Comparison of ENCODE assay signal across 8 cellular contexts in genomic region chr5:42912184-42912766, GRCh38.
DNase-seq lines count a peak whose midpoint lies in the region; ATAC-seq and TF ChIP-seq lines count a peak whose summit lies in the region.

No MANE protein-coding gene starts in this region.

- H3K9ac ChIP-seq in H9 (ENCODE audit: extremely low read depth, insufficient read length, low read length) (no peak overlapping the region), OCI-LY3 (ENCODE audit: low read length) (no peak overlapping the region), adipocyte (ENCODE audit: low read length) (no peak overlapping the region), mesenchymal stem cell (ENCODE audit: low read length) (no peak overlapping the region)

- H3T11ph ChIP-seq in H9 (ENCODE audit: low read length) = no peak overlapping the region

- H4K8ac ChIP-seq in H9 (replicated peaks; ENCODE audit: insufficient read length, low read depth, low read length) = no peak overlapping the region
- H4K8ac ChIP-seq in mesenchymal stem cell (ENCODE audit: low read length) = no peak overlapping the region

- H3K14ac ChIP-seq in H9 (ENCODE audit: insufficient read depth, low read length) (no peak overlapping the region), mesenchymal stem cell (ENCODE audit: low read length in 2 of 2) (no peak overlapping the region)

- H4K5ac ChIP-seq in H9 (ENCODE audit: insufficient read length, low read depth, low read length) = no peak overlapping the region

- H3K4me3 Mint-ChIP-seq in CD14-positive monocyte = no peak overlapping the region
- no peak overlapping the region for H3K4me3 Mint-ChIP-seq in H9
- no peak overlapping the region for H3K4me3 Mint-ChIP-seq in stimulated activated memory B cell treated with anti-CD40 and anti-IgM and Interleukin-4, amounts not matched to agents 10 μg/mL and 1 μg/mL and 100 μg/mL, for 72 hours

- H3K23me2 ChIP-seq in H9 (ENCODE audit: insufficient read length, low read depth, low read length, poor library complexity, severe bottlenecking) = peaks cover 4% of the 10 kb centered on the region

- H4K91ac ChIP-seq in H9 (ENCODE audit: insufficient read length, low read depth, low read length) (no peak overlapping the region), mesenchymal stem cell (ENCODE audit: low read length) (no peak overlapping the region)

- no peak overlapping the region for H2BK12ac ChIP-seq in H9 (ENCODE audit: insufficient read length, low read depth, low read length)
- H2BK12ac ChIP-seq in mesenchymal stem cell (ENCODE audit: low read length in 2 of 2) = no peak overlapping the region

- H3K79me2 ChIP-seq in H9 (ENCODE audit: insufficient read depth, low read length) = no peaks in the 10 kb centered on the region
- H3K79me2 ChIP-seq in OCI-LY3 (ENCODE audit: low read length) = no peaks in the 10 kb centered on the region

- no peak overlapping the region for H3K56ac ChIP-seq in H9 (ENCODE audit: insufficient read length, low read depth, low read length)

- no peaks in the 10 kb centered on the region for H3K4me1 ChIP-seq in H9 (ENCODE audit: insufficient read depth, low read length)
- H3K4me1 ChIP-seq in OCI-LY3 (ENCODE audit: low read length) = peaks cover 12% of the 10 kb centered on the region
- H3K4me1 ChIP-seq in adipocyte (ENCODE audit: control insufficient read depth, insufficient read depth, low read length) = peaks cover 5% of the 10 kb centered on the region
- peaks cover 3% of the 10 kb centered on the region for H3K4me1 ChIP-seq in mesenchymal stem cell (ENCODE audit: control insufficient read depth, insufficient read depth, low read depth, low read length)

- no peak overlapping the region for H3K27ac ChIP-seq in H9 (ENCODE audit: insufficient read length, low read depth, low read length)
- no peak overlapping the region for H3K27ac ChIP-seq in OCI-LY3 (ENCODE audit: low read length)
- no peak overlapping the region for H3K27ac ChIP-seq in mesenchymal stem cell (ENCODE audit: low read length, poor library complexity, severe bottlenecking)

- H3K27ac Mint-ChIP-seq in CD14-positive monocyte (no peak overlapping the region), H9 (no peak overlapping the region)
- no peak overlapping the region for H3K27ac Mint-ChIP-seq in stimulated activated memory B cell treated with anti-CD40 and anti-IgM and Interleukin-4, amounts not matched to agents 10 μg/mL and 1 μg/mL and 100 μg/mL, for 72 hours

- no peak overlapping the region for H3K4ac ChIP-seq in H9 (ENCODE audit: low read depth, low read length)
- H3K4ac ChIP-seq in mesenchymal stem cell (ENCODE audit: low read depth in 1 of 2, low read length in 2 of 2) = no peak overlapping the region

- H3K4me3 ChIP-seq in OCI-LY3 (ENCODE audit: low read length) (no peak overlapping the region), adipocyte (ENCODE audit: low read length) (no peak overlapping the region), mesenchymal stem cell (ENCODE audit: insufficient read depth in 1 of 2, low read depth in 1 of 2, low read length in 2 of 2) (no peak overlapping the region)

- H2AFZ ChIP-seq in H9 (ENCODE audit: low read length) (no peak overlapping the region), OCI-LY3 (ENCODE audit: low read depth, low read length) (no peak overlapping the region), mesenchymal stem cell (ENCODE audit: low read depth, low read length) (no peak overlapping the region)

- no peak for DNase-seq in CD14-positive monocyte (ENCODE audit: low spot score)
- DNase-seq in H9 = no peak
- DNase-seq in adipocyte (ENCODE audit: low read depth) = peak; percentile 70
- peak; percentile 61 for DNase-seq in mesenchymal stem cell
- DNase-seq in GM20000 (ENCODE audit: low spot score) = no peak

- TF ChIP-seq CTCF in CD14-positive monocyte (IDR thresholded peaks at IDR 0.05) (peak; percentile 43), H9 (conservative IDR thresholded peaks at IDR 0.05) (peak; percentile 56; the same call in 2 of the 3 replicates), OCI-LY3 (IDR thresholded peaks at IDR 0.05; ENCODE audit: low read depth, low read length) (peak; percentile 35; the same call in 1 of the 2 replicates), GM20000 (IDR thresholded peaks at IDR 0.05; ENCODE audit: extremely low read depth, missing control alignments) (no peak)

- no peak overlapping the region for H3K4me2 ChIP-seq in H9 (ENCODE audit: insufficient read depth, insufficient read length, low read length)
- no peak overlapping the region for H3K4me2 ChIP-seq in OCI-LY3 (ENCODE audit: low read length)
- no peak overlapping the region for H3K4me2 ChIP-seq in mesenchymal stem cell (ENCODE audit: low read length, poor library complexity, severe bottlenecking)

- H3K27me3 ChIP-seq in H9 (ENCODE audit: insufficient read depth, low read length) = peaks cover 3% of the 10 kb centered on the region; the same call in 1 of the 2 replicates
- no peaks in the 10 kb centered on the region for H3K27me3 ChIP-seq in OCI-LY3 (ENCODE audit: low read depth, low read length)
- peaks cover 1% of the 10 kb centered on the region for H3K27me3 ChIP-seq in adipocyte (replicated peaks; ENCODE audit: control insufficient read depth, insufficient read depth, low read length)
- peaks cover 6 to 9% of the 10 kb centered on the region in 2 experiments for H3K27me3 ChIP-seq in mesenchymal stem cell (ENCODE audit: control insufficient read depth in 1 of 2, insufficient read depth in 1 of 2, low read length in 2 of 2)

- H3K79me1 ChIP-seq in H9 (ENCODE audit: insufficient read depth, low read depth, low read length, poor library complexity, severe bottlenecking) (no peaks in the 10 kb centered on the region), mesenchymal stem cell (replicated peaks; ENCODE audit: low read length, poor library complexity, severe bottlenecking) (no peaks in the 10 kb centered on the region)

- H2BK120ac ChIP-seq in H9 (ENCODE audit: low read depth, low read length, poor library complexity, severe bottlenecking) = no peak overlapping the region
- H2BK120ac ChIP-seq in mesenchymal stem cell (ENCODE audit: low read depth, low read length) = no peak overlapping the region

- H3K9me3 Mint-ChIP-seq in CD14-positive monocyte (no peaks in the 10 kb centered on the region), H9 (no peaks in the 10 kb centered on the region)
- no peaks in the 10 kb centered on the region for H3K9me3 Mint-ChIP-seq in stimulated activated memory B cell treated with anti-CD40 and anti-IgM and Interleukin-4, amounts not matched to agents 10 μg/mL and 1 μg/mL and 100 μg/mL, for 72 hours

- no peaks in the 10 kb centered on the region for H3K36me3 Mint-ChIP-seq in CD14-positive monocyte
- no peaks in the 10 kb centered on the region for H3K36me3 Mint-ChIP-seq in H9 (ENCODE audit: insufficient read depth in 1 of 3, low read depth in 3 of 3)
- H3K36me3 Mint-ChIP-seq in stimulated activated memory B cell treated with anti-CD40 and anti-IgM and Interleukin-4, amounts not matched to agents 10 μg/mL and 1 μg/mL and 100 μg/mL, for 72 hours = no peaks in the 10 kb centered on the region

- intact Hi-C loops in CD14-positive monocyte (cut with micrococcal nuclease) = no loop called here

- no peak overlapping the region for H3K18ac ChIP-seq in H9 (ENCODE audit: insufficient read length, low read depth, low read length)
- H3K18ac ChIP-seq in mesenchymal stem cell (ENCODE audit: low read depth in 1 of 2, low read length in 2 of 2) = no peak overlapping the region

- H3K4me1 Mint-ChIP-seq in CD14-positive monocyte (peaks cover 12% of the 10 kb centered on the region), H9 (peaks cover 15 to 18% of the 10 kb centered on the region in 2 experiments)
- peaks cover 12% of the 10 kb centered on the region for H3K4me1 Mint-ChIP-seq in stimulated activated memory B cell treated with anti-CD40 and anti-IgM and Interleukin-4, amounts not matched to agents 10 μg/mL and 1 μg/mL and 100 μg/mL, for 72 hours

- no CpG with 5 or more reads among the region's 8 CpGs for WGBS in H9 (ENCODE audit: extremely low coverage, insufficient read length, low lambda C conversion rate)
- whole genome bisulfite sequencing in mesenchymal stem cell = 85% methylated on average over 4 of the region's 8 CpGs

- H3K27me3 Mint-ChIP-seq in CD14-positive monocyte (ENCODE audit: low read depth in 3 of 3) (peaks cover 0 to 2% (median 2%) of the 10 kb centered on the region in 3 donors), H9 (ENCODE audit: low read depth) (peaks cover 34% of the 10 kb centered on the region)
- H3K27me3 Mint-ChIP-seq in stimulated activated memory B cell treated with anti-CD40 and anti-IgM and Interleukin-4, amounts not matched to agents 10 μg/mL and 1 μg/mL and 100 μg/mL, for 72 hours = no peaks in the 10 kb centered on the region

- H2BK15ac ChIP-seq in H9 (ENCODE audit: low read depth, low read length) = no peak overlapping the region
- no peak overlapping the region for H2BK15ac ChIP-seq in mesenchymal stem cell (ENCODE audit: low read depth, poor library complexity, severe bottlenecking)

- ATAC-seq in GM21515 (IDR thresholded peaks at IDR 0.05; ENCODE audit: unreplicated experiment) = no peak
- no peak for ATAC-seq in stimulated activated memory B cell treated with anti-CD40 and anti-IgM and Interleukin-4, amounts not matched to agents 10 μg/mL and 1 μg/mL and 100 μg/mL, for 72 hours

- H3K23ac ChIP-seq in H9 (ENCODE audit: insufficient read length, low read depth, low read length) (no peak overlapping the region), mesenchymal stem cell (ENCODE audit: low read length in 2 of 2) (no peak overlapping the region)

- no peak overlapping the region for H2BK20ac ChIP-seq in H9 (ENCODE audit: low read depth, low read length, poor library complexity, severe bottlenecking)

- H4K20me1 ChIP-seq in H9 (ENCODE audit: control insufficient read depth, insufficient read depth, insufficient read length) (no peaks in the 10 kb centered on the region), OCI-LY3 (ENCODE audit: insufficient read depth, low read length) (no peaks in the 10 kb centered on the region)

- H3K36me3 ChIP-seq in OCI-LY3 (replicated peaks; ENCODE audit: low read depth, low read length) (no peaks in the 10 kb centered on the region), adipocyte (ENCODE audit: control insufficient read depth, insufficient read depth, low read length, severe bottlenecking) (no peaks in the 10 kb centered on the region), mesenchymal stem cell (ENCODE audit: control insufficient read depth in 1 of 2, insufficient read depth in 2 of 2, low read depth in 1 of 2, low read length in 2 of 2) (no peaks in the 10 kb centered on the region)

- H2BK5ac ChIP-seq in H9 (ENCODE audit: insufficient read length, low read length) = no peak overlapping the region
- H2BK5ac ChIP-seq in mesenchymal stem cell (ENCODE audit: low read depth, low read length, poor library complexity, severe bottlenecking) = no peak overlapping the region

- H2AK5ac ChIP-seq in H9 (ENCODE audit: insufficient read length, low read length) = no peak overlapping the region
- H2AK5ac ChIP-seq in mesenchymal stem cell (ENCODE audit: low read length, severe bottlenecking) = no peak overlapping the region

- no peaks in the 10 kb centered on the region for H3K9me3 ChIP-seq in H9 (ENCODE audit: control insufficient read depth, low read depth, low read length)
- H3K9me3 ChIP-seq in OCI-LY3 (ENCODE audit: insufficient read depth, low read length) = no peaks in the 10 kb centered on the region
- no peaks in the 10 kb centered on the region for H3K9me3 ChIP-seq in adipocyte (ENCODE audit: control insufficient read depth, low read length)
- no peaks in the 10 kb centered on the region for H3K9me3 ChIP-seq in mesenchymal stem cell (ENCODE audit: control insufficient read depth, low read length)

Comparison
In these comparisons a context has a peak if more than half of its experiments do, and no peak if none do; other contexts are left out.
1. DNase-seq: peak in adipocyte (single experiment) and mesenchymal stem cell (single experiment); none in CD14-positive monocyte (single experiment), H9 (single experiment) and GM20000 (single experiment).